Comparison of ENCODE assay signal across 10 cellular contexts in genomic region chr22:22460635-22461034, GRCh38. TPM values are rescaled to one million over a fixed set of nuclear protein-coding genes. Genes with fewer than 3 reads are reported as not detected.
DNase-seq lines count a peak whose midpoint lies in the region; ATAC-seq and TF ChIP-seq lines count a peak whose summit lies in the region.
"Had no signal": no experiment of that assay in that cellular context is flagged by ENCODE, and none has a peak within 500 bp of the region (broad histone marks: within the 10 kb centered on the region; RNA-seq: fewer than 3 reads in every experiment).

No MANE protein-coding gene starts in this region.

- H3K36me3 Mint-ChIP-seq in activated naive CD8-positive, alpha-beta T cell treated with anti-CD3 and anti-CD28 coated beads, Interleukin-2, amount 50 U/mL, for 24 hours (ENCODE audit: low read depth) = peaks cover 9% of the 10 kb centered on the region

- H4K20me1 ChIP-seq in DOHH2 (ENCODE audit: control insufficient read depth, insufficient read depth, low read depth, low read length) (no peaks in the 10 kb centered on the region), neural cell (ENCODE audit: insufficient read depth) (no peaks in the 10 kb centered on the region)

- H3K27ac Mint-ChIP-seq in activated naive CD8-positive, alpha-beta T cell treated with anti-CD3 and anti-CD28 coated beads, Interleukin-2, amount 50 U/mL, for 24 hours = no peak overlapping the region
- no peak overlapping the region for H3K27ac Mint-ChIP-seq in stimulated activated naive CD8-positive, alpha-beta T cell treated with anti-CD3 and anti-CD28 coated beads, Interleukin-15, amount 100 ng/mL, for 72 hours
- H3K27ac Mint-ChIP-seq: activated CD4-positive, alpha-beta T cell treated with anti-CD3 and anti-CD28 coated beads, Interleukin-2, amount 10 ng/mL, durations not matched to agents 24 days and 14 days; naive thymus-derived CD4-positive, alpha-beta T cell had no signal

- peaks cover 33% of the 10 kb centered on the region for H3K27me3 Mint-ChIP-seq in activated naive CD8-positive, alpha-beta T cell treated with anti-CD3 and anti-CD28 coated beads, Interleukin-2, amount 50 U/mL, for 24 hours
- peaks cover 43% of the 10 kb centered on the region for H3K27me3 Mint-ChIP-seq in stimulated activated naive CD8-positive, alpha-beta T cell treated with anti-CD3 and anti-CD28 coated beads, Interleukin-15, amount 100 ng/mL, for 72 hours

- H3F3A ChIP-seq in DOHH2 (ENCODE audit: control insufficient read depth, insufficient read depth) = peaks cover 11% of the 10 kb centered on the region; the same call in 1 of the 2 replicates
- no peaks in the 10 kb centered on the region for H3F3A ChIP-seq in neural cell (ENCODE audit: insufficient read depth, low read length, poor library complexity, severe bottlenecking)

- no peak overlapping the region for H3K4me3 ChIP-seq in DOHH2 (ENCODE audit: low read length)
- no peak overlapping the region for H3K4me3 ChIP-seq in astrocyte of the spinal cord (ENCODE audit: low read depth, low read length)
- no peak overlapping the region for H3K4me3 ChIP-seq in neural cell (ENCODE audit: low read length)
- H3K4me3 ChIP-seq in esophagus muscularis mucosa = no peak overlapping the region
- H3K4me3 ChIP-seq: gastroesophageal sphincter had no signal

- no peak overlapping the region for H3K4me2 ChIP-seq in DOHH2 (ENCODE audit: low read length)
- H3K4me2 ChIP-seq in neural cell (ENCODE audit: low read length) = no peak overlapping the region

- no peak for TF ChIP-seq EP300 in Ishikawa (IDR thresholded peaks at IDR 0.05; ENCODE audit: borderline replicate concordance)
- no peak for TF ChIP-seq EP300 in neural cell (conservative IDR thresholded peaks at IDR 0.05; ENCODE audit: poor library complexity, severe bottlenecking)
- no peak for TF ChIP-seq EP300 in esophagus muscularis mucosa (IDR thresholded peaks at IDR 0.05)

- H3K9me2 ChIP-seq in DOHH2 (replicated peaks; ENCODE audit: control insufficient read depth, low read length) (no peaks in the 10 kb centered on the region), neural cell (ENCODE audit: insufficient read depth, low read length) (no peaks in the 10 kb centered on the region)

- no peak overlapping the region for H3K4me3 Mint-ChIP-seq in activated naive CD8-positive, alpha-beta T cell treated with anti-CD3 and anti-CD28 coated beads, Interleukin-2, amount 50 U/mL, for 24 hours
- no peak overlapping the region for H3K4me3 Mint-ChIP-seq in stimulated activated naive CD8-positive, alpha-beta T cell treated with anti-CD3 and anti-CD28 coated beads, Interleukin-15, amount 100 ng/mL, for 72 hours
- H3K4me3 Mint-ChIP-seq: activated CD4-positive, alpha-beta T cell treated with anti-CD3 and anti-CD28 coated beads, Interleukin-2, amount 10 ng/mL, durations not matched to agents 24 days and 14 days; naive thymus-derived CD4-positive, alpha-beta T cell had no signal

- TF ChIP-seq POLR2A in esophagus muscularis mucosa (IDR thresholded peaks at IDR 0.05; ENCODE audit: low read depth) = no peak

- ATAC-seq in activated naive CD8-positive, alpha-beta T cell treated with anti-CD3 and anti-CD28 coated beads, Interleukin-2, amount 50 U/mL, for 24 hours = no peak
- ATAC-seq in stimulated activated naive CD8-positive, alpha-beta T cell treated with anti-CD3 and anti-CD28 coated beads, Interleukin-15, amount 100 ng/mL, for 72 hours = no peak
- ATAC-seq: gastroesophageal sphincter; naive thymus-derived CD4-positive, alpha-beta T cell had no signal

- H3K27me3 ChIP-seq in DOHH2 (ENCODE audit: control insufficient read depth, low read length) (no peaks in the 10 kb centered on the region), neural cell (ENCODE audit: insufficient read depth, low read depth, low read length) (no peaks in the 10 kb centered on the region), esophagus muscularis mucosa (peaks cover 0 to 68% (median 9%) of the 10 kb centered on the region in 4 donors)

- intact Hi-C loops in esophagus muscularis mucosa (cut with DNase I) = loop anchor here (10.0 kb wide), 1 partner anchor 494 kb away; no protein-coding TSS in a partner anchor

- H3K9me3 ChIP-seq in DOHH2 (ENCODE audit: control insufficient read depth, insufficient read depth, low read length) (peaks cover 39% of the 10 kb centered on the region), neural cell (ENCODE audit: low read length) (no peaks in the 10 kb centered on the region), esophagus muscularis mucosa (peaks cover 0 to 39% (median 28%) of the 10 kb centered on the region in 4 donors)

- in situ Hi-C loops in astrocyte of the spinal cord (cut with HindIII; ENCODE audit: low sequenced_read_pairs) = no loop called here

- H3K4me1 ChIP-seq in DOHH2 (ENCODE audit: control insufficient read depth, low read length) (peaks cover 23% of the 10 kb centered on the region), esophagus muscularis mucosa (no peaks in the 10 kb centered on the region)
- H3K4me1 ChIP-seq: gastroesophageal sphincter had no signal

- no peak overlapping the region for H3K27ac ChIP-seq in DOHH2 (ENCODE audit: low read depth, low read length)
- H3K27ac ChIP-seq in neural cell (ENCODE audit: low read length) = no peak overlapping the region
- H3K27ac ChIP-seq in esophagus muscularis mucosa (replicated peaks in 1 of 4) = no peak overlapping the region
- H3K27ac ChIP-seq: gastroesophageal sphincter had no signal

- peaks cover 23% of the 10 kb centered on the region for H3K9me3 Mint-ChIP-seq in activated naive CD8-positive, alpha-beta T cell treated with anti-CD3 and anti-CD28 coated beads, Interleukin-2, amount 50 U/mL, for 24 hours
- peaks cover 24 to 30% of the 10 kb centered on the region in 2 donors for H3K9me3 Mint-ChIP-seq in stimulated activated naive CD8-positive, alpha-beta T cell treated with anti-CD3 and anti-CD28 coated beads, Interleukin-15, amount 100 ng/mL, for 72 hours

- no peaks in the 10 kb centered on the region for H3K4me1 Mint-ChIP-seq in activated naive CD8-positive, alpha-beta T cell treated with anti-CD3 and anti-CD28 coated beads, Interleukin-2, amount 50 U/mL, for 24 hours
- H3K4me1 Mint-ChIP-seq in stimulated activated naive CD8-positive, alpha-beta T cell treated with anti-CD3 and anti-CD28 coated beads, Interleukin-15, amount 100 ng/mL, for 72 hours = no peaks in the 10 kb centered on the region
- H3K4me1 Mint-ChIP-seq: activated CD4-positive, alpha-beta T cell treated with anti-CD3 and anti-CD28 coated beads, Interleukin-2, amount 10 ng/mL, durations not matched to agents 24 days and 14 days; naive thymus-derived CD4-positive, alpha-beta T cell had no signal

- DNase-seq in astrocyte of the spinal cord (ENCODE audit: low read depth, low spot score) (no peak), esophagus muscularis mucosa (ENCODE audit: extremely low spot score) (no peak)
- DNase-seq in activated naive CD8-positive, alpha-beta T cell treated with anti-CD3 and anti-CD28 coated beads, Interleukin-2, amount 50 U/mL, for 24 hours = no peak
- no peak for DNase-seq in stimulated activated naive CD8-positive, alpha-beta T cell treated with anti-CD3 and anti-CD28 coated beads, Interleukin-15, amount 100 ng/mL, for 72 hours
- DNase-seq: activated CD4-positive, alpha-beta T cell treated with anti-CD3 and anti-CD28 coated beads, Interleukin-2, amount 10 ng/mL, durations not matched to agents 24 days and 14 days; naive thymus-derived CD4-positive, alpha-beta T cell had no signal

- H3K79me2 ChIP-seq in DOHH2 (ENCODE audit: control insufficient read depth, low read length) (no peaks in the 10 kb centered on the region), neural cell (replicated peaks; ENCODE audit: insufficient read depth, low read length) (no peaks in the 10 kb centered on the region)

- TF ChIP-seq RAD21 in Ishikawa (IDR thresholded peaks at IDR 0.05; ENCODE audit: low read depth) (peak; percentile 18; the same call in 1 of the 2 replicates), neural cell (conservative IDR thresholded peaks at IDR 0.05) (peak; percentile 33)

- TF ChIP-seq CTCF in DOHH2 (IDR thresholded peaks at IDR 0.05; ENCODE audit: low read depth, low read length, poor library complexity, severe bottlenecking) = peak; percentile 71
- peak; percentile 22 for TF ChIP-seq CTCF in astrocyte of the spinal cord (IDR thresholded peaks at IDR 0.05; ENCODE audit: low read depth, low read length)
- peak; percentile 63 for TF ChIP-seq CTCF in neural cell (IDR thresholded peaks at IDR 0.05; ENCODE audit: poor library complexity, severe bottlenecking)
- peak in 1 of 3 experiments; percentile 11 for TF ChIP-seq CTCF in esophagus muscularis mucosa (IDR thresholded peaks at IDR 0.05)

- no peak overlapping the region for H3K9ac ChIP-seq in neural cell (ENCODE audit: low read length)

- H3K36me3 ChIP-seq in DOHH2 (ENCODE audit: control insufficient read depth, low read length) (no peaks in the 10 kb centered on the region; the same call in 1 of the 2 replicates), neural cell (ENCODE audit: insufficient read depth, low read length) (no peaks in the 10 kb centered on the region), esophagus muscularis mucosa (no peaks in the 10 kb centered on the region)
- H3K36me3 ChIP-seq: gastroesophageal sphincter had no signal

- no peak overlapping the region for H2AFZ ChIP-seq in neural cell (ENCODE audit: low read depth, low read length)

TF ChIP-seq in Ishikawa, 13 proteins besides CTCF, POLR2A, EP300 and RAD21 (continues in another document):
- TF ChIP-seq TEAD4 (IDR thresholded peaks at IDR 0.05) = no peak

TF ChIP-seq in neural cell, 6 proteins besides CTCF, POLR2A, EP300 and RAD21 (continues in another document):
- TF ChIP-seq SMC3 (conservative IDR thresholded peaks at IDR 0.05; ENCODE audit: poor library complexity) (no peak), TAF1 (IDR thresholded peaks at IDR 0.05; ENCODE audit: low read depth) (no peak)

RNA-seq across cellular contexts. Expression of gene ZNF280B, which starts 47.9 kb away (rescaled TPM):
- 0.98 and 2.3 TPM in 2 replicates for polyA plus RNA-seq in neural cell
- polyA minus RNA-seq in neural cell = 12.2 and 14.8 TPM in 2 replicates
- under 1 TPM; 0.33 to 0.71 (median 0.55) TPM for total RNA-seq in esophagus muscularis mucosa

RNA-seq across cellular contexts. Expression of gene ZNF280A, which starts 59.4 kb away (rescaled TPM):
- not detected in 2 replicates for polyA plus RNA-seq in neural cell
- polyA minus RNA-seq in neural cell = not detected in 2 replicates
- not detected for total RNA-seq in esophagus muscularis mucosa
- total RNA-seq: activated CD4-positive, alpha-beta T cell treated with anti-CD3 and anti-CD28 coated beads, Interleukin-2, amount 10 ng/mL, durations not matched to agents 24 days and 14 days; gastroesophageal sphincter; naive thymus-derived CD4-positive, alpha-beta T cell had no signal
- polyA plus RNA-seq: naive thymus-derived CD4-positive, alpha-beta T cell had no signal
